In the genomic region with DNA sequence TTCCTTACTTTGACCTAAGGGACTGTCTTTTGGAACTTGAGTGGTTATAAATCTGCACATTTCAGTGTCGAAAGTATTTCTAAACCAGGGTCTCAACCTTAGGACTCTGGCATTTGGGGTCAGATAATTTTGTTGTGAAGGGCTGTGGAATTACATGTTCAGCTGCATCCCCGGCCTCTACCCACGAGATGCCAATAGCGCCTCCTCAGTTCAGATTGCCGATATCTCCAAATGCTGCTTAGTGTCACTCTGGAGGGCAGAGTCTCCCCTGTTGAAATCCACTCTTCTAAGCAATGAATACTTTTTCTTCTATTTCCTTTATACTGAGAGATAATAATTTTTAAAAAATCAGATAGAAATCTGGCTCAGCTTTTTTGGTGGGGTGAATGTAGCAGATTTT, we compare ENCODE assay signal across 28 cellular contexts.
DNase-seq lines count a peak whose midpoint lies in the region; ATAC-seq, FAIRE-seq and TF ChIP-seq lines count a peak whose summit lies in the region.
"Had no signal": no experiment of that assay in that cellular context is flagged by ENCODE, and none has a peak within 500 bp of the region (broad histone marks: within the 10 kb centered on the region; RNA-seq: fewer than 3 reads in every experiment).

No MANE protein-coding gene starts in this region.

- H3K9me3 Mint-ChIP-seq in CD4-positive, alpha-beta memory T cell: no peaks in the 10 kb centered on the region
- H3K9me3 Mint-ChIP-seq in natural killer cell treated with Interleukin-12 subunit alpha and Interleukin-12 subunit beta and Interleukin-15 and Interleukin-18, amount 100 ng/mL, for 72 hours: no peaks in the 10 kb centered on the region
- H3K9me3 Mint-ChIP-seq: CD8-positive, alpha-beta T cell; immature natural killer cell; memory B cell; stimulated activated naive CD8-positive, alpha-beta T cell treated with anti-CD3 and anti-CD28 coated beads, Interleukin-15, amount 100 ng/mL, for 72 hours had no signal

- H3K4me3 ChIP-seq in CD4-positive, alpha-beta memory T cell (ENCODE audit: low read length in 2 of 2): no peak overlapping the region
- H3K4me3 ChIP-seq in H7 (ENCODE audit: insufficient read depth, low read depth, low read length) (no peak overlapping the region), WERI-Rb-1 (ENCODE audit: low read depth, low read length) (no peak overlapping the region), pancreas (no peak overlapping the region)
- H3K4me3 ChIP-seq: gastrocnemius medialis, GM23248, hepatocyte, tibial artery had no signal

- H3K4me1 Mint-ChIP-seq in CD4-positive, alpha-beta memory T cell: peaks cover 37 to 61% (median 49%) of the 10 kb centered on the region in 4 donors
- H3K4me1 Mint-ChIP-seq in natural killer cell treated with Interleukin-12 subunit alpha and Interleukin-12 subunit beta and Interleukin-15 and Interleukin-18, amount 100 ng/mL, for 72 hours (ENCODE audit: low read depth in 2 of 2): peaks cover 36 to 57% of the 10 kb centered on the region in 2 donors

- FAIRE-seq in pancreas (lab: Jason Lieb, UNC): no peak
- FAIRE-seq: endometrium, GM18507 had no signal

- no peak for ATAC-seq in natural killer cell treated with Interleukin-12 subunit alpha and Interleukin-12 subunit beta and Interleukin-15 and Interleukin-18, amount 100 ng/mL, for 72 hours
- ATAC-seq in pancreas (no peak), GM18909 (IDR thresholded peaks at IDR 0.05; ENCODE audit: poor library complexity, unreplicated experiment) (no peak)
- ATAC-seq: CD8-positive, alpha-beta T cell; gastrocnemius medialis; stimulated activated naive CD8-positive, alpha-beta T cell treated with anti-CD3 and anti-CD28 coated beads, Interleukin-15, amount 100 ng/mL, for 72 hours; WTC11 had no signal

- no peaks in the 10 kb centered on the region for H3K36me3 Mint-ChIP-seq in CD4-positive, alpha-beta memory T cell
- H3K36me3 Mint-ChIP-seq in natural killer cell treated with Interleukin-12 subunit alpha and Interleukin-12 subunit beta and Interleukin-15 and Interleukin-18, amount 100 ng/mL, for 72 hours: no peaks in the 10 kb centered on the region
- H3K36me3 Mint-ChIP-seq: CD8-positive, alpha-beta T cell; WTC11 had no signal

- H3K27me3 Mint-ChIP-seq in CD4-positive, alpha-beta memory T cell: no peaks in the 10 kb centered on the region
- no peaks in the 10 kb centered on the region for H3K27me3 Mint-ChIP-seq in natural killer cell treated with Interleukin-12 subunit alpha and Interleukin-12 subunit beta and Interleukin-15 and Interleukin-18, amount 100 ng/mL, for 72 hours
- H3K27me3 Mint-ChIP-seq: memory B cell; stimulated activated naive CD8-positive, alpha-beta T cell treated with anti-CD3 and anti-CD28 coated beads, Interleukin-15, amount 100 ng/mL, for 72 hours had no signal

- H3K27me3 ChIP-seq in CD4-positive, alpha-beta memory T cell (ENCODE audit: insufficient read depth, low read length): no peaks in the 10 kb centered on the region
- H3K27me3 ChIP-seq in H7 (ENCODE audit: control insufficient read depth, insufficient read depth, low read length) (no peaks in the 10 kb centered on the region), WERI-Rb-1 (ENCODE audit: insufficient read depth, low read depth, severe bottlenecking) (no peaks in the 10 kb centered on the region), pancreas (no peaks in the 10 kb centered on the region)
- H3K27me3 ChIP-seq: gastrocnemius medialis, hepatocyte, tibial artery had no signal

- POLR2A ChIA-PET in CD4-positive, alpha-beta memory T cell (lab: Charles Lee; ENCODE audit: partially characterized antibody): no interaction called here

- no peak overlapping the region for H3K27ac ChIP-seq in CD4-positive, alpha-beta memory T cell (ENCODE audit: low read depth, low read length)
- no peak overlapping the region for H3K27ac ChIP-seq in WERI-Rb-1
- no peak overlapping the region for H3K27ac ChIP-seq in pancreas
- H3K27ac ChIP-seq: gastrocnemius medialis, GM23248, tibial artery had no signal

- H3K4me3 Mint-ChIP-seq in CD4-positive, alpha-beta memory T cell: no peak overlapping the region
- no peak overlapping the region for H3K4me3 Mint-ChIP-seq in natural killer cell treated with Interleukin-12 subunit alpha and Interleukin-12 subunit beta and Interleukin-15 and Interleukin-18, amount 100 ng/mL, for 72 hours
- H3K4me3 Mint-ChIP-seq: CD8-positive, alpha-beta T cell; immature natural killer cell; memory B cell; WTC11 had no signal

- WGBS in pancreas, 2 donors: 97 to 99% methylated on average over 5 of the region's 5 CpGs

- no peaks in the 10 kb centered on the region for H3K9me3 ChIP-seq in CD4-positive, alpha-beta memory T cell (ENCODE audit: control insufficient read depth in 1 of 2, low read length in 2 of 2)
- no peaks in the 10 kb centered on the region for H3K9me3 ChIP-seq in WERI-Rb-1 (ENCODE audit: severe bottlenecking)
- H3K9me3 ChIP-seq in pancreas: no peaks in the 10 kb centered on the region
- H3K9me3 ChIP-seq: gastrocnemius medialis, tibial artery had no signal

- peaks cover 51% of the 10 kb centered on the region for H3K4me1 ChIP-seq in CD4-positive, alpha-beta memory T cell (ENCODE audit: insufficient read depth, low read length)
- peaks cover 0 to 8% (median 0%) of the 10 kb centered on the region in 3 donors for H3K4me1 ChIP-seq in pancreas
- H3K4me1 ChIP-seq: gastrocnemius medialis had no signal

- H3K27ac Mint-ChIP-seq in CD4-positive, alpha-beta memory T cell: peak overlapping the region in 4 of 7 donors; percentile 20 to 81 (median 46)
- H3K27ac Mint-ChIP-seq in natural killer cell treated with Interleukin-12 subunit alpha and Interleukin-12 subunit beta and Interleukin-15 and Interleukin-18, amount 100 ng/mL, for 72 hours: peak overlapping the region; percentile 93 to 98
- H3K27ac Mint-ChIP-seq: WTC11 had no signal

- DNase-seq in CD4-positive, alpha-beta memory T cell: no peak
- DNase-seq in H7: peak; percentile 15
- DNase-seq in WERI-Rb-1: no peak
- no peak for DNase-seq in natural killer cell treated with Interleukin-12 subunit alpha and Interleukin-12 subunit beta and Interleukin-15 and Interleukin-18, amount 100 ng/mL, for 72 hours (ENCODE audit: low spot score)
- no peak for DNase-seq in stimulated activated CD4-positive, alpha-beta T cell treated with anti-CD3 and anti-CD28 coated beads, Interleukin-1b, Interleukin-23, amount 100 ng/mL, for 48 hours
- DNase-seq in pancreas: no peak
- DNase-seq: activated naive CD4-positive, alpha-beta T cell treated with Interleukin-2 at 50 U/mL for 16 hours; activated T-cell treated with anti-CD3 and anti-CD28 coated beads, Interleukin-2, amount 50 U/mL, for 1 hour; anterior cingulate cortex; CD8-positive, alpha-beta T cell; cortex of kidney; gastrocnemius medialis; GM23248; immature natural killer cell; KG1; NCI-H1436 treated with DMSO at 0.1 percent for 48 hours; NCI-H524; NK-92 treated with Interleukin-12 subunit alpha and Interleukin-12 subunit beta, amount 100 ng/mL, for 24 hours; retina; stimulated activated CD4-positive, alpha-beta T cell treated with anti-CD3 and anti-CD28 coated beads, Interleukin-4, amount 100 ng/mL, for 4 hours; stimulated activated naive CD8-positive, alpha-beta T cell treated with anti-CD3 and anti-CD28 coated beads, Interleukin-15, amount 100 ng/mL, for 72 hours; tibial artery had no signal

- CTCF ChIA-PET in CD4-positive, alpha-beta memory T cell (lab: Charles Lee; ENCODE audit: partially characterized antibody): interaction anchor here (0.6 kb wide), 1 partner anchor 231 kb away, joined by 3 read pairs; no protein-coding TSS in a partner anchor

- intact Hi-C loops in CD4-positive, alpha-beta memory T cell (cut with micrococcal nuclease): no loop called here
- intact Hi-C loops in pancreas (cut with DNase I): no loop called here

- no peaks in the 10 kb centered on the region for H3K36me3 ChIP-seq in CD4-positive, alpha-beta memory T cell (ENCODE audit: insufficient read depth, low read length)
- H3K36me3 ChIP-seq in H7 (replicated peaks; ENCODE audit: control insufficient read depth, insufficient read depth, low read length) (no peaks in the 10 kb centered on the region), WERI-Rb-1 (no peaks in the 10 kb centered on the region), pancreas (no peaks in the 10 kb centered on the region)
- H3K36me3 ChIP-seq: gastrocnemius medialis, tibial artery had no signal

- TF ChIP-seq CTCF in WERI-Rb-1 (IDR thresholded peaks at IDR 0.05; ENCODE audit: low read depth, low read length): peak; percentile 13; the same call in 1 of the 2 replicates
- TF ChIP-seq CTCF in pancreas (IDR thresholded peaks at IDR 0.05): no peak
